28 cellular contexts compared by ENCODE assay signal in the genomic region with DNA sequence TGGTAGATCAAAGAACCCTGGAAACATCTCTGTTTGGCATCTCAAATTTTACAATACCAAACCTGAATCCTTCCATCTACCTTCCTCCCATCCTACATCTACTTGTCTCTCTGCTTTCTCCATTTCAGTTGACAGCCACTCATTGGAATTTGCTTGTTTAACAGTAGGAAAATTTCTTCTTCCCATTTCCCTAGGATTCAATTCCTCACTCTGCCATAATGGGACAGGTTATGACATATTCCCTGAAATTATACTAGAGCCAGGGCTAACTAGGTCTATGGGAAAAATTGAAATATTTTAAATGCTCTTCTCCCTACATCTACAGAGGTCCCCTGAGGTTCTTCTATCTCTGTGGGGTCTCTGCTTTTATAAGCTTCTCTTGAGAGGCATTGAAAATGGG.
"Had no signal": no experiment of that assay in that cellular context is flagged by ENCODE, and none has a peak within 500 bp of the region (broad histone marks: within the 10 kb centered on the region; RNA-seq: fewer than 3 reads in every experiment).

No MANE protein-coding gene starts in this region.

- H3K27ac ChIP-seq: stomach, suprapubic skin, testis, thoracic aorta, thyroid gland, tibial artery, tibial nerve, transverse colon, upper lobe of left lung, upper lobe of right lung, uterus, vagina had no signal

- DNase-seq: stimulated activated CD4-positive, alpha-beta T cell treated with anti-CD3 and anti-CD28 coated beads, Interleukin-2, amount 100 ng/mL, for 48 hours; stimulated activated CD4-positive, alpha-beta T cell treated with anti-CD3 and anti-CD28 coated beads, Interleukin-4, amount 100 ng/mL, for 1 hour; stimulated activated CD4-positive, alpha-beta T cell treated with anti-CD3 and anti-CD28 coated beads, Interleukin-4, amount 100 ng/mL, for 24 hours; stimulated activated CD4-positive, alpha-beta T cell treated with anti-CD3 and anti-CD28 coated beads, Interleukin-4, amount 100 ng/mL, for 4 hours; stimulated activated CD8-positive, alpha-beta memory T cell treated with anti-CD3 and anti-CD28 coated beads, Interleukin-4, amount 100 ng/mL, for 48 hours; stimulated activated naive B cell treated with anti-CD40 and anti-IgM and Interleukin-4, amounts not matched to agents 10 μg/mL and 1 μg/mL and 100 μg/mL, for 72 hours; stimulated activated naive CD4-positive, alpha-beta T cell; stimulated activated naive CD4-positive, alpha-beta T cell treated with Interleukin-2 at 50 U/mL for 16 hours; stimulated activated naive CD8-positive, alpha-beta T cell treated with anti-CD3 and anti-CD28 coated beads, Interleukin-15, amount 100 ng/mL, for 72 hours; stimulated activated naive CD8-positive, alpha-beta T cell treated with anti-CD3 and anti-CD28 coated beads, Interleukin-15, Interleukin-2, amounts not matched to agents 100 U/mL and 50 U/mL, for 24 hours; stomach; substantia nigra; testis; thyroid gland; tibial artery; transverse colon; trophoblast cell; upper lobe of left lung; upper lobe of right lung; uterus had no signal

- H3K4me1 ChIP-seq: stomach, suprapubic skin, testis, thyroid gland, tibial artery, tibial nerve, transverse colon, upper lobe of left lung, upper lobe of right lung, uterus, vagina had no signal

- H3K4me3 Mint-ChIP-seq: stimulated activated effector memory CD8-positive, alpha-beta T cell treated with anti-CD3 and anti-CD28 coated beads, Interleukin-12 subunit alpha, Interleukin-12 subunit beta, amount 100 ng/mL, for 72 hours; stimulated activated memory B cell treated with anti-CD40 and anti-IgM and Interleukin-4, amounts not matched to agents 10 μg/mL and 1 μg/mL and 100 μg/mL, for 72 hours; stimulated activated naive B cell treated with anti-CD40 and anti-IgM and Interleukin-4, amounts not matched to agents 10 μg/mL and 1 μg/mL and 100 μg/mL, for 72 hours; stimulated activated naive CD8-positive, alpha-beta T cell treated with anti-CD3 and anti-CD28 coated beads, Interleukin-15, amount 100 ng/mL, for 72 hours; stimulated activated naive CD8-positive, alpha-beta T cell treated with anti-CD3 and anti-CD28 coated beads, Interleukin-15, Interleukin-2, amounts not matched to agents 100 ng/mL and 50 ng/mL, for 24 hours; type B pancreatic cell had no signal

- H3K27ac Mint-ChIP-seq: stimulated activated effector memory CD8-positive, alpha-beta T cell treated with anti-CD3 and anti-CD28 coated beads, Interleukin-12 subunit alpha, Interleukin-12 subunit beta, amount 100 ng/mL, for 72 hours; stimulated activated memory B cell treated with anti-CD40 and anti-IgM and Interleukin-4, amounts not matched to agents 10 μg/mL and 1 μg/mL and 100 μg/mL, for 72 hours; stimulated activated naive B cell treated with anti-CD40 and anti-IgM and Interleukin-4, amounts not matched to agents 10 μg/mL and 1 μg/mL and 100 μg/mL, for 72 hours; stimulated activated naive CD8-positive, alpha-beta T cell treated with anti-CD3 and anti-CD28 coated beads, Interleukin-15, amount 100 ng/mL, for 72 hours; stimulated activated naive CD8-positive, alpha-beta T cell treated with anti-CD3 and anti-CD28 coated beads, Interleukin-15, Interleukin-2, amounts not matched to agents 100 ng/mL and 50 ng/mL, for 24 hours; type B pancreatic cell had no signal

- H3K4me1 Mint-ChIP-seq: stimulated activated effector memory CD8-positive, alpha-beta T cell treated with anti-CD3 and anti-CD28 coated beads, Interleukin-12 subunit alpha, Interleukin-12 subunit beta, amount 100 ng/mL, for 72 hours; stimulated activated memory B cell treated with anti-CD40 and anti-IgM and Interleukin-4, amounts not matched to agents 10 μg/mL and 1 μg/mL and 100 μg/mL, for 72 hours; stimulated activated naive B cell treated with anti-CD40 and anti-IgM and Interleukin-4, amounts not matched to agents 10 μg/mL and 1 μg/mL and 100 μg/mL, for 72 hours; stimulated activated naive CD8-positive, alpha-beta T cell treated with anti-CD3 and anti-CD28 coated beads, Interleukin-15, amount 100 ng/mL, for 72 hours had no signal

- H3K36me3 Mint-ChIP-seq: stimulated activated effector memory CD8-positive, alpha-beta T cell treated with anti-CD3 and anti-CD28 coated beads, Interleukin-12 subunit alpha, Interleukin-12 subunit beta, amount 100 ng/mL, for 72 hours; stimulated activated memory B cell treated with anti-CD40 and anti-IgM and Interleukin-4, amounts not matched to agents 10 μg/mL and 1 μg/mL and 100 μg/mL, for 72 hours; stimulated activated naive B cell treated with anti-CD40 and anti-IgM and Interleukin-4, amounts not matched to agents 10 μg/mL and 1 μg/mL and 100 μg/mL, for 72 hours; type B pancreatic cell had no signal

- H3K9me3 ChIP-seq: testis, thoracic aorta, thyroid gland, tibial artery, transverse colon, upper lobe of left lung, upper lobe of right lung, uterus, vagina had no signal

- H3K4me3 ChIP-seq: stomach, suprapubic skin, testis, thoracic aorta, thyroid gland, tibial artery, tibial nerve, transverse colon, upper lobe of left lung, upper lobe of right lung, uterus, vagina had no signal

- H3K36me3 ChIP-seq: stomach, suprapubic skin, thoracic aorta, thyroid gland, tibial artery, tibial nerve, transverse colon, upper lobe of left lung, upper lobe of right lung, uterus, vagina had no signal

- H3K27me3 ChIP-seq: stomach, suprapubic skin, testis, thyroid gland, tibial artery, tibial nerve, transverse colon, upper lobe of left lung, upper lobe of right lung, uterus, vagina had no signal
